1 cellular context compared by ENCODE assay signal in the genomic region with DNA sequence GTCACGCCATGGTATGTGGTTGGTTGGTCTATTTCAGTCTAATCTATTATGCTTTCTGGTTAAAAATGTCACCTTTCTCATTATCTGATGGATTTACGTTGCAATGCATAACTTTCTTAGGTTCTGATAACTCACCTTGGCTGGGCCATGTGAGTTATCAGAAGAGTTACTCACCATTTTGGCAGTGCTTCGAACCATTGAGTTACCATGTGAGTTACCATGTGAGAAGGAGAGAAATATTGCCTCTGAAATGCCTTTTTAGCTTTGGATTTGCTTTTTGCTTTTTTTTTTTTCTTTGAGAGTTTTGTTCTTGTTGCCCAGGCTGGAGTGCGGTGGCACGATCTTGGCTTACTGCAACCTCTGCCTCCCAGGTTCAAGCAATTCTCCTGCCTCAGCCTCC.
TF ChIP-seq lines count a peak whose summit lies in the region.

No MANE protein-coding gene starts in this region.

TF ChIP-seq in neural cell, 6 proteins besides CTCF, POLR2A, EP300 and RAD21:
- TF ChIP-seq, protein P1, sequence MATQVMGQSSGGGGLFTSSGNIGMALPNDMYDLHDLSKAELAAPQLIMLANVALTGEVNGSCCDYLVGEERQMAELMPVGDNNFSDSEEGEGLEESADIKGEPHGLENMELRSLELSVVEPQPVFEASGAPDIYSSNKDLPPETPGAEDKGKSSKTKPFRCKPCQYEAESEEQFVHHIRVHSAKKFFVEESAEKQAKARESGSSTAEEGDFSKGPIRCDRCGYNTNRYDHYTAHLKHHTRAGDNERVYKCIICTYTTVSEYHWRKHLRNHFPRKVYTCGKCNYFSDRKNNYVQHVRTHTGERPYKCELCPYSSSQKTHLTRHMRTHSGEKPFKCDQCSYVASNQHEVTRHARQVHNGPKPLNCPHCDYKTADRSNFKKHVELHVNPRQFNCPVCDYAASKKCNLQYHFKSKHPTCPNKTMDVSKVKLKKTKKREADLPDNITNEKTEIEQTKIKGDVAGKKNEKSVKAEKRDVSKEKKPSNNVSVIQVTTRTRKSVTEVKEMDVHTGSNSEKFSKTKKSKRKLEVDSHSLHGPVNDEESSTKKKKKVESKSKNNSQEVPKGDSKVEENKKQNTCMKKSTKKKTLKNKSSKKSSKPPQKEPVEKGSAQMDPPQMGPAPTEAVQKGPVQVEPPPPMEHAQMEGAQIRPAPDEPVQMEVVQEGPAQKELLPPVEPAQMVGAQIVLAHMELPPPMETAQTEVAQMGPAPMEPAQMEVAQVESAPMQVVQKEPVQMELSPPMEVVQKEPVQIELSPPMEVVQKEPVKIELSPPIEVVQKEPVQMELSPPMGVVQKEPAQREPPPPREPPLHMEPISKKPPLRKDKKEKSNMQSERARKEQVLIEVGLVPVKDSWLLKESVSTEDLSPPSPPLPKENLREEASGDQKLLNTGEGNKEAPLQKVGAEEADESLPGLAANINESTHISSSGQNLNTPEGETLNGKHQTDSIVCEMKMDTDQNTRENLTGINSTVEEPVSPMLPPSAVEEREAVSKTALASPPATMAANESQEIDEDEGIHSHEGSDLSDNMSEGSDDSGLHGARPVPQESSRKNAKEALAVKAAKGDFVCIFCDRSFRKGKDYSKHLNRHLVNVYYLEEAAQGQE (IDR thresholded peaks at IDR 0.05; ENCODE audit: borderline replicate concordance), result no peak
- no peak for TF ChIP-seq MXI1 (conservative IDR thresholded peaks at IDR 0.05; ENCODE audit: poor library complexity, severe bottlenecking)
- TF ChIP-seq POLR2AphosphoS5 (IDR thresholded peaks at IDR 0.05), result no peak
- no peak for TF ChIP-seq TAF1 (IDR thresholded peaks at IDR 0.05; ENCODE audit: low read depth)
- TF ChIP-seq SMC3 (conservative IDR thresholded peaks at IDR 0.05; ENCODE audit: poor library complexity), result no peak
- TF ChIP-seq EZH2 (IDR thresholded peaks at IDR 0.05; ENCODE audit: borderline replicate concordance, insufficient read depth, low read length, poor library complexity, severe bottlenecking), result no peak
